19 cellular contexts compared by ENCODE assay signal in genomic region chr14:70995671-70996070, GRCh38.
DNase-seq lines count a peak whose midpoint lies in the region; ATAC-seq and TF ChIP-seq lines count a peak whose summit lies in the region.
"Had no signal": no experiment of that assay in that cellular context is flagged by ENCODE, and none has a peak within 500 bp of the region (broad histone marks: within the 10 kb centered on the region; RNA-seq: fewer than 3 reads in every experiment).

No MANE protein-coding gene starts in this region.

- H3K27ac Mint-ChIP-seq in CD4-positive, alpha-beta T cell: peak overlapping the region; percentile 70
- no peak overlapping the region for H3K27ac Mint-ChIP-seq in glutamatergic neuron (ENCODE audit: unreplicated experiment)
- no peak overlapping the region for H3K27ac Mint-ChIP-seq in activated CD8-positive, alpha-beta T cell treated with anti-CD3 and anti-CD28 coated beads for 36 hours
- H3K27ac Mint-ChIP-seq: activated naive CD4-positive, alpha-beta T cell treated with anti-CD3 and anti-CD28 coated beads, Interleukin-2, amount 10 ng/mL, durations not matched to agents 7 days and 5 days had no signal

- ATAC-seq in CD4-positive, alpha-beta T cell (ENCODE audit: poor library complexity): no peak
- ATAC-seq in RWPE2 (ENCODE audit: low read depth): peak; percentile 52; the same call in 2 of the 3 replicates
- no peak for ATAC-seq in activated CD8-positive, alpha-beta T cell treated with anti-CD3 and anti-CD28 coated beads for 36 hours

- POLR2A ChIA-PET in CD4-positive, alpha-beta T cell (lab: Charles Lee): no interaction called here
- POLR2A ChIA-PET in activated CD8-positive, alpha-beta T cell treated with anti-CD3 and anti-CD28 coated beads for 36 hours (lab: Charles Lee): no interaction called here

- TF ChIP-seq CTCF in CD4-positive, alpha-beta T cell (IDR thresholded peaks at IDR 0.05): no peak
- no peak for TF ChIP-seq CTCF in RWPE2 (IDR thresholded peaks at IDR 0.05; ENCODE audit: poor library complexity, severe bottlenecking)
- no peak for TF ChIP-seq CTCF in glutamatergic neuron (IDR thresholded peaks at IDR 0.05; ENCODE audit: partially characterized antibody, unreplicated experiment)
- TF ChIP-seq CTCF in activated CD8-positive, alpha-beta T cell treated with anti-CD3 and anti-CD28 coated beads for 36 hours (IDR thresholded peaks at IDR 0.05): no peak

- H3K4me3 ChIP-seq in GM23248: no peak overlapping the region
- H3K4me3 ChIP-seq in RWPE2 (ENCODE audit: severe bottlenecking): no peak overlapping the region
- H3K4me3 ChIP-seq: tibial nerve had no signal

- intact Hi-C loops in CD4-positive, alpha-beta T cell (cut with DNase I, micrococcal nuclease): no loop called here
- intact Hi-C loops in activated CD8-positive, alpha-beta T cell treated with anti-CD3 and anti-CD28 coated beads for 36 hours (cut with micrococcal nuclease): no loop called here

- 83 to 86% methylated on average over 3 of the region's 3 CpGs for WGBS in GM23248 (ENCODE audit: low coverage in 1 of 2, low lambda C conversion rate in 2 of 2, missing lambda C conversion rate in 2 of 2), 2 experiments

- no peaks in the 10 kb centered on the region for H3K9me3 ChIP-seq in CD4-positive, alpha-beta T cell (ENCODE audit: control insufficient read depth, low read length)
- no peaks in the 10 kb centered on the region for H3K9me3 ChIP-seq in GM23248 (ENCODE audit: low read depth)
- no peaks in the 10 kb centered on the region for H3K9me3 ChIP-seq in RWPE2 (ENCODE audit: severe bottlenecking)
- H3K9me3 ChIP-seq: tibial nerve had no signal

- H3K4me1 Mint-ChIP-seq in CD4-positive, alpha-beta T cell (ENCODE audit: low read depth): peaks cover 79% of the 10 kb centered on the region
- peaks cover 3% of the 10 kb centered on the region for H3K4me1 Mint-ChIP-seq in glutamatergic neuron (ENCODE audit: low read depth, unreplicated experiment)
- peaks cover 50% of the 10 kb centered on the region for H3K4me1 Mint-ChIP-seq in activated CD8-positive, alpha-beta T cell treated with anti-CD3 and anti-CD28 coated beads for 36 hours (ENCODE audit: low read depth)

- no peak overlapping the region for H3K9ac ChIP-seq in GM23248

- CTCF ChIA-PET in CD4-positive, alpha-beta T cell (lab: Charles Lee): interaction anchor here (1.2 kb wide), 1 partner anchor 40 kb away, joined by 3 read pairs; no protein-coding TSS in a partner anchor
- CTCF ChIA-PET in activated CD8-positive, alpha-beta T cell treated with anti-CD3 and anti-CD28 coated beads for 36 hours (lab: Charles Lee): no interaction called here

- H3K9me3 Mint-ChIP-seq in CD4-positive, alpha-beta T cell: no peaks in the 10 kb centered on the region
- H3K9me3 Mint-ChIP-seq in glutamatergic neuron (ENCODE audit: unreplicated experiment): no peaks in the 10 kb centered on the region
- H3K9me3 Mint-ChIP-seq in activated CD8-positive, alpha-beta T cell treated with anti-CD3 and anti-CD28 coated beads for 36 hours: peaks cover 3% of the 10 kb centered on the region
- H3K9me3 Mint-ChIP-seq: activated naive CD4-positive, alpha-beta T cell treated with anti-CD3 and anti-CD28 coated beads, Interleukin-2, amount 10 ng/mL, durations not matched to agents 7 days and 5 days; central memory CD8-positive, alpha-beta T cell had no signal

- peaks cover 36% of the 10 kb centered on the region; the same call in 1 of the 2 replicates for H3K79me2 ChIP-seq in GM23248 (ENCODE audit: insufficient read depth)

- H3K9me2 ChIP-seq in GM23248 (ENCODE audit: insufficient read depth): no peaks in the 10 kb centered on the region

- H3K27ac ChIP-seq in CD4-positive, alpha-beta T cell (ENCODE audit: low read depth, low read length): no peak overlapping the region
- no peak overlapping the region for H3K27ac ChIP-seq in GM23248
- no peak overlapping the region for H3K27ac ChIP-seq in RWPE2 (ENCODE audit: poor library complexity, severe bottlenecking)
- H3K27ac ChIP-seq: epithelial cell of prostate, tibial nerve had no signal

- peak overlapping the region; percentile 32 for H3K4me3 Mint-ChIP-seq in CD4-positive, alpha-beta T cell
- no peak overlapping the region for H3K4me3 Mint-ChIP-seq in glutamatergic neuron (ENCODE audit: unreplicated experiment)
- no peak overlapping the region for H3K4me3 Mint-ChIP-seq in activated CD8-positive, alpha-beta T cell treated with anti-CD3 and anti-CD28 coated beads for 36 hours
- H3K4me3 Mint-ChIP-seq: activated naive CD4-positive, alpha-beta T cell treated with anti-CD3 and anti-CD28 coated beads, Interleukin-2, amount 10 ng/mL, durations not matched to agents 7 days and 5 days; central memory CD8-positive, alpha-beta T cell had no signal

- no peak overlapping the region for H3K4me2 ChIP-seq in GM23248 (ENCODE audit: unreplicated experiment)

- in situ Hi-C loops in GM23248 (cut with MboI): no loop called here

- H4K20me1 ChIP-seq in GM23248 (ENCODE audit: insufficient read depth): no peaks in the 10 kb centered on the region

- H3K4me1 ChIP-seq in GM23248 (ENCODE audit: insufficient read depth): no peaks in the 10 kb centered on the region
- H3K4me1 ChIP-seq in RWPE2 (ENCODE audit: insufficient read depth, poor library complexity, severe bottlenecking): no peaks in the 10 kb centered on the region
- H3K4me1 ChIP-seq: tibial nerve had no signal

- no peak overlapping the region for H2AFZ ChIP-seq in GM23248

- H3K36me3 ChIP-seq in GM23248 (ENCODE audit: low read depth) (peaks cover 14% of the 10 kb centered on the region), RWPE2 (ENCODE audit: low read depth) (peaks cover 31% of the 10 kb centered on the region)

- no peaks in the 10 kb centered on the region for H3K27me3 Mint-ChIP-seq in CD4-positive, alpha-beta T cell
- H3K27me3 Mint-ChIP-seq in glutamatergic neuron (ENCODE audit: unreplicated experiment): no peaks in the 10 kb centered on the region
- H3K27me3 Mint-ChIP-seq in activated CD8-positive, alpha-beta T cell treated with anti-CD3 and anti-CD28 coated beads for 36 hours: no peaks in the 10 kb centered on the region
- H3K27me3 Mint-ChIP-seq: activated naive CD4-positive, alpha-beta T cell treated with anti-CD3 and anti-CD28 coated beads, Interleukin-2, amount 10 ng/mL, durations not matched to agents 7 days and 5 days; central memory CD8-positive, alpha-beta T cell had no signal

- H3K27me3 ChIP-seq in CD4-positive, alpha-beta T cell (ENCODE audit: control insufficient read depth, insufficient read depth, low read length): no peaks in the 10 kb centered on the region
- H3K27me3 ChIP-seq in GM23248 (replicated peaks; ENCODE audit: insufficient read depth) (no peaks in the 10 kb centered on the region), RWPE2 (ENCODE audit: insufficient read depth, poor library complexity, severe bottlenecking) (no peaks in the 10 kb centered on the region)
- H3K27me3 ChIP-seq: tibial nerve had no signal

- H3F3A ChIP-seq in GM23248 (ENCODE audit: insufficient read depth): no peaks in the 10 kb centered on the region

- H3K36me3 Mint-ChIP-seq in CD4-positive, alpha-beta T cell (ENCODE audit: low read depth): peaks cover 56% of the 10 kb centered on the region
- H3K36me3 Mint-ChIP-seq in glutamatergic neuron (ENCODE audit: unreplicated experiment): no peaks in the 10 kb centered on the region
- H3K36me3 Mint-ChIP-seq in activated CD8-positive, alpha-beta T cell treated with anti-CD3 and anti-CD28 coated beads for 36 hours (ENCODE audit: low read depth): peaks cover 19% of the 10 kb centered on the region

- no peak for DNase-seq in CD4-positive, alpha-beta T cell
- DNase-seq in GM23248: peak; percentile 11
- DNase-seq in RWPE2 (ENCODE audit: low spot score): no peak
- peak; percentile 26 for DNase-seq in glutamatergic neuron
- no peak for DNase-seq in NCI-H146 (lab: John Stamatoyannopoulos, UW)
- DNase-seq in activated effector memory CD4-positive, alpha-beta T cell treated with Interleukin-2 at 50 U/mL for 16 hours: no peak
- DNase-seq in SKM-1 treated with dmso at 0.1 percent for 144 hours (lab: John Stamatoyannopoulos, UW; ENCODE audit: unreplicated experiment): no peak
- no peak for DNase-seq in activated CD8-positive, alpha-beta T cell treated with anti-CD3 and anti-CD28 coated beads for 36 hours
- DNase-seq: activated naive CD4-positive, alpha-beta T cell treated with anti-CD3 and anti-CD28 coated beads, Interleukin-2, amount 10 ng/mL, durations not matched to agents 7 days and 5 days; GDM1; Karpas-422; NCI-H2029 treated with DMSO at 0.1 percent for 48 hours; retina; SHP77; stimulated activated CD4-positive, alpha-beta T cell treated with anti-CD3 and anti-CD28 coated beads, Interleukin-1b, Interleukin-23, amount 100 ng/mL, for 48 hours; stimulated activated CD8-positive, alpha-beta memory T cell treated with anti-CD3 and anti-CD28 coated beads, Interleukin-4, amount 100 ng/mL, for 48 hours had no signal

Comparison
In these comparisons a context has a peak if more than half of its experiments do, and no peak if none do; other contexts are left out.
1. DNase-seq: peak in GM23248 (single experiment) and glutamatergic neuron (single experiment); none in CD4-positive, alpha-beta T cell (0 of 10), RWPE2 (single experiment), NCI-H146 (single experiment), activated effector memory CD4-positive, alpha-beta T cell treated with Interleukin-2 at 50 U/mL for 16 hours (single experiment), SKM-1 treated with dmso at 0.1 percent for 144 hours (single experiment) and activated CD8-positive, alpha-beta T cell treated with anti-CD3 and anti-CD28 coated beads for 36 hours (single experiment).